1 cellular context compared by ENCODE assay signal in genomic region chrX:48785525-48786214, GRCh38.
A peak's percentile ranks its signal among the peaks of the same experiment; 100 is the strongest.
TF ChIP-seq lines count a peak whose summit lies in the region.

No MANE protein-coding gene starts in this region.

TF ChIP-seq in K562, 482 proteins besides CTCF, POLR2A, EP300 and RAD21 (continues in another document):
- TF ChIP-seq TEAD1 (CRISPR knock-in tag; IDR thresholded peaks at IDR 0.05): no peak
- TF ChIP-seq RREB1 (CRISPR knock-in tag; IDR thresholded peaks at IDR 0.05): 0 out of 2 replicates have a peak, but pooled peaks have one; percentile 43
- TF ChIP-seq SRSF1 (IDR thresholded peaks at IDR 0.05; ENCODE audit: low read depth, low read length): no peak
- peak in 1 of 2 experiments; percentile 67; a peak in 3 of 4 replicates for TF ChIP-seq HDAC1 (IDR thresholded peaks at IDR 0.05)
- no peak for TF ChIP-seq ZNF133 (CRISPR knock-in tag; IDR thresholded peaks at IDR 0.05)
- TF ChIP-seq RBM25 (IDR thresholded peaks at IDR 0.05; ENCODE audit: low read depth, low read length, severe bottlenecking): peak; percentile 89
- TF ChIP-seq NR2C1 (IDR thresholded peaks at IDR 0.05): no peak
- TF ChIP-seq NR2C1 (tag; IDR thresholded peaks at IDR 0.05): 0 out of 2 replicates have a peak, but pooled peaks have one; percentile 31
- TF ChIP-seq ZNF407 (IDR thresholded peaks at IDR 0.05; ENCODE audit: low read depth): peak; percentile 33; the same call in 1 of the 2 replicates
- TF ChIP-seq NKRF (IDR thresholded peaks at IDR 0.05; ENCODE audit: borderline replicate concordance): 0 out of 2 replicates have a peak, but pooled peaks have one; percentile 21
- no peak for TF ChIP-seq ATF1 (CRISPR knock-in tag; IDR thresholded peaks at IDR 0.05)
- peak; percentile 60 for TF ChIP-seq ATF1 (tag; IDR thresholded peaks at IDR 0.05)
- 0 out of 2 replicates have a peak, but pooled peaks have one; percentile 17 for TF ChIP-seq STAT5A (IDR thresholded peaks at IDR 0.05; ENCODE audit: borderline replicate concordance, low read length)
- TF ChIP-seq BRD4 (IDR thresholded peaks at IDR 0.05): no peak
- TF ChIP-seq CBX3 (IDR thresholded peaks at IDR 0.05; ENCODE audit: borderline replicate concordance in 1 of 2, low read length in 2 of 2): peak in 1 of 2 experiments; percentile 77; a peak in 2 of 3 replicates
- TF ChIP-seq BCL6 (CRISPR knock-in tag; IDR thresholded peaks at IDR 0.05): 0 out of 2 replicates have a peak, but pooled peaks have one; percentile 20
- peak; percentile 13; the same call in 1 of the 2 replicates for TF ChIP-seq JUND (IDR thresholded peaks at IDR 0.05; ENCODE audit: borderline replicate concordance, low read depth, low read length)
- peak; percentile 56; the same call in 1 of the 3 replicates for TF ChIP-seq JUND (tag; IDR thresholded peaks at IDR 0.05; ENCODE audit: borderline replicate concordance, low read depth, low read length)
- TF ChIP-seq MTA2 (IDR thresholded peaks at IDR 0.05; ENCODE audit: low read depth): peak; percentile 47; the same call in 1 of the 2 replicates
- no peak for TF ChIP-seq POLR2G (IDR thresholded peaks at IDR 0.05; ENCODE audit: low read depth, low read length)
- no peak for TF ChIP-seq ZNF76 (CRISPR knock-in tag; IDR thresholded peaks at IDR 0.05; ENCODE audit: borderline replicate concordance)
- no peak for TF ChIP-seq NR0B1 (IDR thresholded peaks at IDR 0.05; ENCODE audit: partially characterized antibody)
- peak; percentile 81 for TF ChIP-seq PKNOX1 (IDR thresholded peaks at IDR 0.05)
- peak; percentile 80; the same call in 1 of the 2 replicates for TF ChIP-seq ZNF449 (CRISPR knock-in tag; IDR thresholded peaks at IDR 0.05)
- no peak for TF ChIP-seq SMAD1 (IDR thresholded peaks at IDR 0.05; ENCODE audit: low read depth, low read length, partially characterized antibody)
- TF ChIP-seq HMGN3 (IDR thresholded peaks at IDR 0.05; ENCODE audit: borderline replicate concordance, extremely low read depth, insufficient read length, low read depth, low read length): peak; percentile 99
- TF ChIP-seq ZNF512 (tag; IDR thresholded peaks at IDR 0.05): peak; percentile 33; the same call in 1 of the 2 replicates
- TF ChIP-seq ZNF197 (CRISPR knock-in tag; IDR thresholded peaks at IDR 0.05; ENCODE audit: low read depth): 0 out of 2 replicates have a peak, but pooled peaks have one; percentile 36
- TF ChIP-seq FIP1L1 (IDR thresholded peaks at IDR 0.05; ENCODE audit: low read depth, low read length, poor library complexity, severe bottlenecking): no peak
- TF ChIP-seq HDAC2 (IDR thresholded peaks at IDR 0.05): peak; percentile 95
- TF ChIP-seq ETS1 (conservative IDR thresholded peaks at IDR 0.05; ENCODE audit: control insufficient read depth, low read depth, low read length): no peak
- peak; percentile 96 for TF ChIP-seq CHD4 (IDR thresholded peaks at IDR 0.05; ENCODE audit: insufficient read depth, insufficient replicate concordance, low read depth, low read length, poor library complexity, severe bottlenecking)
- TF ChIP-seq SMARCC2 (IDR thresholded peaks at IDR 0.05; ENCODE audit: low read depth): no peak
